In the genomic region with DNA sequence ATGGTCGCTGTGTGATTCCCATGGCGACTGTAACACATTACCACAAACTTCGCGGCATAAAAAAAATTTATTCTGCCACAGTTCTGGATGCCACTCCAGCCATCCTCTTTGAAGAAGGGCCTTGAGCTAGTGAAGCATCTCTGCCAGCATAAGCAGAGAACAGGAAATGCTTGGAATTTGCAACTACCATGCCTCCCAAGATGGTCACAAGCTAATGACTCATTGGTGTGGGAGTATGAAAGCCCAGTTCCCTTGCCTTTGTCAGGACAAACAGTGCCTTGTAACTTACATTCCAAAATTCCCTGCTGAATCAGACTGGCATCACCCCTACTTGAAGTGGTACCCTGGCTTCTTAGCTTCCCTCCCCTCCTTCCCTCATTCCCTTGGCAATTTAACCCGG, we compare ENCODE assay signal across 9 cellular contexts.
DNase-seq lines count a peak whose midpoint lies in the region; ATAC-seq and TF ChIP-seq lines count a peak whose summit lies in the region.
"Had no signal": no experiment of that assay in that cellular context is flagged by ENCODE, and none has a peak within 500 bp of the region (broad histone marks: within the 10 kb centered on the region; RNA-seq: fewer than 3 reads in every experiment).

No MANE protein-coding gene starts in this region.

- no peaks in the 10 kb centered on the region for H3K36me3 ChIP-seq in GM23338 (ENCODE audit: insufficient read depth)
- H3K36me3 ChIP-seq: colonic mucosa had no signal

- H3F3A ChIP-seq in GM23338 (replicated peaks; ENCODE audit: low read depth) = no peaks in the 10 kb centered on the region

- H3K4me3 ChIP-seq in GM23338 (no peak overlapping the region), fibroblast of villous mesenchyme (ENCODE audit: low read depth, low read length) (no peak overlapping the region)
- H3K4me3 ChIP-seq: colonic mucosa had no signal

- H3K36me3 Mint-ChIP-seq in GM23338 (ENCODE audit: low read depth) = peaks cover 10% of the 10 kb centered on the region; the same call in 1 of the 3 replicates

- H3K9me3 Mint-ChIP-seq in GM23338 = peaks cover 74% of the 10 kb centered on the region

- peaks cover 2% of the 10 kb centered on the region for H3K27me3 Mint-ChIP-seq in GM23338 (ENCODE audit: insufficient read depth, low read depth, poor library complexity)

- no peaks in the 10 kb centered on the region for H4K20me1 ChIP-seq in GM23338 (replicated peaks; ENCODE audit: insufficient read depth)

- no peaks in the 10 kb centered on the region for H3K4me1 Mint-ChIP-seq in GM23338

- H3K27ac Mint-ChIP-seq in GM23338 = no peak overlapping the region

- H3K4me3 Mint-ChIP-seq in GM23338 = no peak overlapping the region

- no peaks in the 10 kb centered on the region for H3K9me2 ChIP-seq in GM23338 (ENCODE audit: insufficient read depth)

- TF ChIP-seq CTCF in GM23338 (conservative IDR thresholded peaks at IDR 0.05; ENCODE audit: low read depth in 2 of 2) (no peak), fibroblast of villous mesenchyme (IDR thresholded peaks at IDR 0.05; ENCODE audit: insufficient read depth, low read depth, low read length) (no peak)

- no peak overlapping the region for H3K4me2 ChIP-seq in GM23338

- DNase-seq in GM23338 (ENCODE audit: low spot score) = peak; percentile 3
- DNase-seq in SW 1271 (lab: John Stamatoyannopoulos, UW) = peak; percentile 62 to 87
- DNase-seq in fibroblast of villous mesenchyme (ENCODE audit: low read depth) = peak; percentile 64
- peak; percentile 39 for DNase-seq in smooth muscle cell of the brain vasculature (ENCODE audit: low read depth, low spot score)
- no peak for DNase-seq in NCI-H1694 (lab: John Stamatoyannopoulos, UW)
- DNase-seq: colonic mucosa had no signal

- no peak overlapping the region for H3K27ac ChIP-seq in GM23338 (ENCODE audit: low read depth)
- H3K27ac ChIP-seq: colonic mucosa had no signal

- no peaks in the 10 kb centered on the region for H3K4me1 ChIP-seq in GM23338 (ENCODE audit: insufficient read depth)
- H3K4me1 ChIP-seq: colonic mucosa had no signal

- ATAC-seq in GM23338 (no peak), GM19397 (IDR thresholded peaks at IDR 0.05; ENCODE audit: unreplicated experiment) (no peak), GM18870 (IDR thresholded peaks at IDR 0.05; ENCODE audit: unreplicated experiment) (no peak), HG02885 (IDR thresholded peaks at IDR 0.05; ENCODE audit: poor library complexity, unreplicated experiment) (no peak)

- no peaks in the 10 kb centered on the region for H3K27me3 ChIP-seq in GM23338 (ENCODE audit: insufficient read depth)
- H3K27me3 ChIP-seq: colonic mucosa had no signal

- no peak overlapping the region for H2AFZ ChIP-seq in GM23338

- no peaks in the 10 kb centered on the region for H3K79me2 ChIP-seq in GM23338 (replicated peaks; ENCODE audit: insufficient read depth)

TF ChIP-seq in GM23338, 12 proteins besides CTCF, POLR2A, EP300 and RAD21:
- TF ChIP-seq NANOG (IDR thresholded peaks at IDR 0.05; ENCODE audit: borderline replicate concordance) (no peak), POLR2AphosphoS5 (IDR thresholded peaks at IDR 0.05; ENCODE audit: low read depth) (no peak), ZNF114 (CRISPR knock-in tag; IDR thresholded peaks at IDR 0.05) (no peak), ZNF331 (CRISPR knock-in tag; IDR thresholded peaks at IDR 0.05; ENCODE audit: low read depth) (no peak), EZH2phosphoT487 (IDR thresholded peaks at IDR 0.05; ENCODE audit: unreplicated experiment) (no peak), JUNB (IDR thresholded peaks at IDR 0.05; ENCODE audit: unreplicated experiment) (no peak), EZH2 (IDR thresholded peaks at IDR 0.05; ENCODE audit: low read depth, unreplicated experiment) (no peak)
- TF ChIP-seq, protein P1, sequence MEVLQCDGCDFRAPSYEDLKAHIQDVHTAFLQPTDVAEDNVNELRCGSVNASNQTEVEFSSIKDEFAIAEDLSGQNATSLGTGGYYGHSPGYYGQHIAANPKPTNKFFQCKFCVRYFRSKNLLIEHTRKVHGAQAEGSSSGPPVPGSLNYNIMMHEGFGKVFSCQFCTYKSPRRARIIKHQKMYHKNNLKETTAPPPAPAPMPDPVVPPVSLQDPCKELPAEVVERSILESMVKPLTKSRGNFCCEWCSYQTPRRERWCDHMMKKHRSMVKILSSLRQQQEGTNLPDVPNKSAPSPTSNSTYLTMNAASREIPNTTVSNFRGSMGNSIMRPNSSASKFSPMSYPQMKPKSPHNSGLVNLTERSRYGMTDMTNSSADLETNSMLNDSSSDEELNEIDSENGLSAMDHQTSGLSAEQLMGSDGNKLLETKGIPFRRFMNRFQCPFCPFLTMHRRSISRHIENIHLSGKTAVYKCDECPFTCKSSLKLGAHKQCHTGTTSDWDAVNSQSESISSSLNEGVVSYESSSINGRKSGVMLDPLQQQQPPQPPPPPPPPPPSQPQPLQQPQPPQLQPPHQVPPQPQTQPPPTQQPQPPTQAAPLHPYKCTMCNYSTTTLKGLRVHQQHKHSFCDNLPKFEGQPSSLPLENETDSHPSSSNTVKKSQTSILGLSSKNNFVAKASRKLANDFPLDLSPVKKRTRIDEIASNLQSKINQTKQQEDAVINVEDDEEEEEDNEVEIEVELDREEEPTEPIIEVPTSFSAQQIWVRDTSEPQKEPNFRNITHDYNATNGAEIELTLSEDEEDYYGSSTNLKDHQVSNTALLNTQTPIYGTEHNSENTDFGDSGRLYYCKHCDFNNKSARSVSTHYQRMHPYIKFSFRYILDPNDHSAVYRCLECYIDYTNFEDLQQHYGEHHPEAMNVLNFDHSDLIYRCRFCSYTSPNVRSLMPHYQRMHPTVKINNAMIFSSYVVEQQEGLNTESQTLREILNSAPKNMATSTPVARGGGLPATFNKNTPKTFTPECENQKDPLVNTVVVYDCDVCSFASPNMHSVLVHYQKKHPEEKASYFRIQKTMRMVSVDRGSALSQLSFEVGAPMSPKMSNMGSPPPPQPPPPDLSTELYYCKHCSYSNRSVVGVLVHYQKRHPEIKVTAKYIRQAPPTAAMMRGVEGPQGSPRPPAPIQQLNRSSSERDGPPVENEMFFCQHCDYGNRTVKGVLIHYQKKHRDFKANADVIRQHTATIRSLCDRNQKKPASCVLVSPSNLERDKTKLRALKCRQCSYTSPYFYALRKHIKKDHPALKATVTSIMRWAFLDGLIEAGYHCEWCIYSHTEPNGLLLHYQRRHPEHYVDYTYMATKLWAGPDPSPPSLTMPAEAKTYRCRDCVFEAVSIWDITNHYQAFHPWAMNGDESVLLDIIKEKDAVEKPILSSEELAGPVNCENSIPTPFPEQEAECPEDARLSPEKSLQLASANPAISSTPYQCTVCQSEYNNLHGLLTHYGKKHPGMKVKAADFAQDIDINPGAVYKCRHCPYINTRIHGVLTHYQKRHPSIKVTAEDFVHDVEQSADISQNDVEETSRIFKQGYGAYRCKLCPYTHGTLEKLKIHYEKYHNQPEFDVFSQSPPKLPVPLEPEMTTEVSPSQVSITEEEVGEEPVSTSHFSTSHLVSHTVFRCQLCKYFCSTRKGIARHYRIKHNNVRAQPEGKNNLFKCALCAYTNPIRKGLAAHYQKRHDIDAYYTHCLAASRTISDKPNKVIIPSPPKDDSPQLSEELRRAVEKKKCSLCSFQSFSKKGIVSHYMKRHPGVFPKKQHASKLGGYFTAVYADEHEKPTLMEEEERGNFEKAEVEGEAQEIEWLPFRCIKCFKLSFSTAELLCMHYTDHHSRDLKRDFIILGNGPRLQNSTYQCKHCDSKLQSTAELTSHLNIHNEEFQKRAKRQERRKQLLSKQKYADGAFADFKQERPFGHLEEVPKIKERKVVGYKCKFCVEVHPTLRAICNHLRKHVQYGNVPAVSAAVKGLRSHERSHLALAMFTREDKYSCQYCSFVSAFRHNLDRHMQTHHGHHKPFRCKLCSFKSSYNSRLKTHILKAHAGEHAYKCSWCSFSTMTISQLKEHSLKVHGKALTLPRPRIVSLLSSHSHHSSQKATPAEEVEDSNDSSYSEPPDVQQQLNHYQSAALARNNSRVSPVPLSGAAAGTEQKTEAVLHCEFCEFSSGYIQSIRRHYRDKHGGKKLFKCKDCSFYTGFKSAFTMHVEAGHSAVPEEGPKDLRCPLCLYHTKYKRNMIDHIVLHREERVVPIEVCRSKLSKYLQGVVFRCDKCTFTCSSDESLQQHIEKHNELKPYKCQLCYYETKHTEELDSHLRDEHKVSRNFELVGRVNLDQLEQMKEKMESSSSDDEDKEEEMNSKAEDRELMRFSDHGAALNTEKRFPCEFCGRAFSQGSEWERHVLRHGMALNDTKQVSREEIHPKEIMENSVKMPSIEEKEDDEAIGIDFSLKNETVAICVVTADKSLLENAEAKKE (CRISPR knock-in tag; IDR thresholded peaks at IDR 0.05) = no peak
TF ChIP-seq in GM23338: peak in this region for 0.
